8 cellular contexts compared by ENCODE assay signal in genomic region chr3:65672876-65673815, GRCh38.
DNase-seq lines count a peak whose midpoint lies in the region; ATAC-seq and TF ChIP-seq lines count a peak whose summit lies in the region.

No MANE protein-coding gene starts in this region.

- H3K36me3 ChIP-seq in brain microvascular endothelial cell (replicated peaks): no peaks in the 10 kb centered on the region
- no peaks in the 10 kb centered on the region for H3K36me3 ChIP-seq in tibial artery

- H3K27ac ChIP-seq in C4-2B (no peak overlapping the region), brain microvascular endothelial cell (no peak overlapping the region), tibial artery (no peak overlapping the region)

- peaks cover 0 to 33% (median 8%) of the 10 kb centered on the region in 4 donors for H3K4me1 ChIP-seq in tibial artery

- ATAC-seq in HG02852 (IDR thresholded peaks at IDR 0.05; ENCODE audit: unreplicated experiment): no peak

- in situ Hi-C loops in GM13976 (cut with MboI; ENCODE audit: low sequenced_read_pairs, unreplicated experiment) (no loop called here), brain microvascular endothelial cell (cut with HindIII; ENCODE audit: low pct_ligation_motif_present, low sequenced_read_pairs) (no loop called here)

- peak; percentile 87 for TF ChIP-seq CTCF in C4-2B (conservative IDR thresholded peaks at IDR 0.05)
- TF ChIP-seq CTCF in GM13976 (IDR thresholded peaks at IDR 0.05; ENCODE audit: borderline replicate concordance, control extremely low read depth, extremely low read depth, insufficient read depth, missing control alignments): peak; percentile 76
- peak; percentile 91 for TF ChIP-seq CTCF in brain microvascular endothelial cell (IDR thresholded peaks at IDR 0.05; ENCODE audit: low read depth, low read length, missing control alignments)
- peak; percentile 59 to 68 for TF ChIP-seq CTCF in tibial artery (IDR thresholded peaks at IDR 0.05)

- H3K27me3 ChIP-seq in brain microvascular endothelial cell (replicated peaks): no peaks in the 10 kb centered on the region
- H3K27me3 ChIP-seq in tibial artery: no peaks in the 10 kb centered on the region

- DNase-seq in GM13976 (ENCODE audit: low spot score) (peak; percentile 12), NCI-H446 (lab: John Stamatoyannopoulos, UW) (peak; percentile 30 to 68), brain microvascular endothelial cell (peak; percentile 48), kidney glomerular epithelial cell (lab: John Stamatoyannopoulos, UW) (peak; percentile 35), tibial artery (peak; percentile 49 to 64), activated T-cell treated with anti-CD3 and anti-CD28 coated beads for 4 hours (no peak)

- intact Hi-C loops in tibial artery (cut with DNase I; ENCODE audit: low total_unique reads): no loop called here

- H3K9me3 ChIP-seq in tibial artery: no peaks in the 10 kb centered on the region

- H3K4me3 ChIP-seq in brain microvascular endothelial cell (ENCODE audit: low read depth, low read length) (no peak overlapping the region), tibial artery (no peak overlapping the region)
